8 cellular contexts compared by ENCODE assay signal in genomic region chr2:175167076-175167791, GRCh38. TPM values are rescaled to one million over a fixed set of nuclear protein-coding genes. Genes with fewer than 3 reads are reported as not detected.
DNase-seq lines count a peak whose midpoint lies in the region; ATAC-seq, FAIRE-seq and TF ChIP-seq lines count a peak whose summit lies in the region.

No MANE protein-coding gene starts in this region.

- no peak for TF ChIP-seq CTCF in A549 (IDR thresholded peaks at IDR 0.05)
- TF ChIP-seq CTCF in OCI-LY7 (conservative IDR thresholded peaks at IDR 0.05; ENCODE audit: low read length), result no peak
- no peak for TF ChIP-seq CTCF in breast epithelium (IDR thresholded peaks at IDR 0.05)

- 1% methylated on average over 32 of the region's 32 CpGs for WGBS in A549 (ENCODE audit: missing lambda C conversion rate)

- peaks cover 64% of the 10 kb centered on the region for H3K79me2 ChIP-seq in OCI-LY7 (ENCODE audit: insufficient read depth, low read depth, low read length)

- H3K4me3 ChIP-seq in A549 (peak overlapping the region; percentile 95), GM08714 (ENCODE audit: low read length) (peak overlapping the region; percentile 90), OCI-LY7 (ENCODE audit: low read depth, low read length, poor library complexity, severe bottlenecking) (peak overlapping the region; percentile 99), breast epithelium (peak overlapping the region; percentile 74 to 91 (median 82))

- H3K27ac ChIP-seq in A549 (peak overlapping the region; percentile 93 to 95), OCI-LY7 (ENCODE audit: low read depth, low read length, poor library complexity, severe bottlenecking) (peak overlapping the region; percentile 68), breast epithelium (peak overlapping the region; percentile 98), layer of hippocampus (ENCODE audit: low read depth, low read length) (peak overlapping the region; percentile 90)

- POLR2A ChIA-PET in A549 (lab: Yijun Ruan, JAX), result no interaction called here
- POLR2A ChIA-PET in OCI-LY7 (lab: Charles Lee), result interaction anchor here (0.6 to 2.3 kb wide), 5 partner anchors 10 to 26 kb away, joined by 3 to 12 read pairs (median 4); no protein-coding TSS in a partner anchor

- TF ChIP-seq RAD21 in A549 (conservative IDR thresholded peaks at IDR 0.05 in 1 of 2, IDR thresholded peaks at IDR 0.05 in 1 of 2), result no peak

- no TSS peak for BruUV-seq in OCI-LY7 (replicated peaks; lab: Mats Ljungman, UMichigan)

- no peaks in the 10 kb centered on the region for H3K9me3 ChIP-seq in A549
- H3K9me3 ChIP-seq in OCI-LY7 (ENCODE audit: low read length), result no peaks in the 10 kb centered on the region
- H3K9me3 ChIP-seq in breast epithelium, result no peaks in the 10 kb centered on the region

- peaks cover 13% of the 10 kb centered on the region; the same call in 1 of the 2 replicates for H4K20me1 ChIP-seq in OCI-LY7 (ENCODE audit: insufficient read depth, low read length)

- intact Hi-C loops in OCI-LY7 (cut with micrococcal nuclease; ENCODE audit: unreplicated experiment), result loop anchor here (5.0 kb wide), 1 partner anchor 55 kb away; no protein-coding TSS in a partner anchor
- intact Hi-C loops in breast epithelium (cut with DNase I; ENCODE audit: low total_unique reads), result no loop called here

- H2AFZ ChIP-seq in OCI-LY7 (ENCODE audit: low read length), result peak overlapping the region; percentile 91

- H3K27me3 ChIP-seq in breast epithelium (no peaks in the 10 kb centered on the region), layer of hippocampus (ENCODE audit: control insufficient read depth, insufficient read depth, low read length) (no peaks in the 10 kb centered on the region)

- H3K9me2 ChIP-seq in OCI-LY7 (ENCODE audit: insufficient read depth, low read length), result no peaks in the 10 kb centered on the region

- TF ChIP-seq POLR2A in A549 (IDR thresholded peaks at IDR 0.05; ENCODE audit: low read length) (no peak; the same call in 1 of the 2 replicates), breast epithelium (IDR thresholded peaks at IDR 0.05) (no peak)

- H3K4me2 ChIP-seq in A549, result peak overlapping the region; percentile 93
- H3K4me2 ChIP-seq in OCI-LY7 (ENCODE audit: low read length), result peak overlapping the region; percentile 81

- peaks cover 18% of the 10 kb centered on the region; the same call in 2 of the 3 replicates for H3K4me1 ChIP-seq in A549
- peaks cover 26% of the 10 kb centered on the region for H3K4me1 ChIP-seq in OCI-LY7 (ENCODE audit: insufficient read depth, low read length, poor library complexity, severe bottlenecking)
- peaks cover 0 to 13% of the 10 kb centered on the region in 2 donors for H3K4me1 ChIP-seq in breast epithelium

- TF ChIP-seq EP300 in A549 (IDR thresholded peaks at IDR 0.05), result no peak

- no peak for FAIRE-seq in A549 (lab: Jason Lieb, UNC)

- H3K36me3 ChIP-seq in OCI-LY7 (ENCODE audit: insufficient read depth, low read length), result peaks cover 23% of the 10 kb centered on the region
- H3K36me3 ChIP-seq in breast epithelium, result no peaks in the 10 kb centered on the region

- CTCF ChIA-PET in A549 (lab: Yijun Ruan, JAX) (no interaction called here), OCI-LY7 (lab: Charles Lee; ENCODE audit: unreplicated experiment) (no interaction called here)

- ATAC-seq in A549 (peak; percentile 27 to 30), HG03108 (IDR thresholded peaks at IDR 0.05; ENCODE audit: unreplicated experiment) (peak; percentile 0)
- peak; percentile 1 for ATAC-seq in stimulated activated naive CD8-positive, alpha-beta T cell treated with anti-CD3 and anti-CD28 coated beads, Interleukin-15, Interleukin-2, amounts not matched to agents 100 U/mL and 50 U/mL, for 24 hours

- peak; percentile 28 to 32 for DNase-seq in A549 (ENCODE audit: low read depth in 1 of 2, low spot score in 1 of 2)
- peak; percentile 23 for DNase-seq in OCI-LY7 (ENCODE audit: low spot score)
- peak in 1 of 2 donors; percentile 19 for DNase-seq in breast epithelium (ENCODE audit: low spot score in 2 of 2)
- DNase-seq in stimulated activated naive CD8-positive, alpha-beta T cell treated with anti-CD3 and anti-CD28 coated beads, Interleukin-15, Interleukin-2, amounts not matched to agents 100 U/mL and 50 U/mL, for 24 hours, result peak; percentile 41
- no peak for DNase-seq in KG1 (lab: John Stamatoyannopoulos, UW)

TF ChIP-seq in A549, 52 proteins besides CTCF, POLR2A, EP300 and RAD21:
- TF ChIP-seq JUN (IDR thresholded peaks at IDR 0.05), result peak in 1 of 2 experiments; percentile 49; a peak in 1 of 5 replicates
- TF ChIP-seq KDM5A (IDR thresholded peaks at IDR 0.05), result 0 out of 2 replicates have a peak, but pooled peaks have one; percentile 33
- TF ChIP-seq HMGXB4 (CRISPR knock-in tag; IDR thresholded peaks at IDR 0.05; ENCODE audit: borderline replicate concordance), result no peak

RNA-seq across cellular contexts. Expression of gene ATF2, which starts 0.8 kb away (rescaled TPM):
- 67.4 and 74.2 TPM in 2 replicates for polyA plus RNA-seq in A549 (2011; rRNA removed)
- 13.3 and 16.4 TPM in 2 replicates for polyA plus RNA-seq in A549 (2012; cell fraction: cytosol; rRNA removed)
- polyA plus RNA-seq in A549 (2012; cell fraction: nucleus; rRNA removed), result 7.8 and 8.3 TPM in 2 replicates
- polyA plus RNA-seq in A549 (2017; fragmentation: RNase III; extraction: RNeasy Plus Mini Kit Qiagen cat#74134 plus additional on column Dnase treatment), result 15.5 to 18.9 TPM (median 18.8 TPM) in 3 replicates
- polyA minus RNA-seq in A549 (2011; rRNA and poly(A)+ RNA removed), result 115 and 139 TPM in 2 replicates
- total RNA-seq in OCI-LY7 (2014; rRNA removed; shearing (Covaris generic)), result 22.3 and 22.7 TPM in 2 replicates
- total RNA-seq in OCI-LY7 (2022), result 40.8 and 43.3 TPM in 2 replicates
- 10 to 100 TPM; 57.0 to 71.7 (median 61.0) TPM for total RNA-seq in breast epithelium

RNA-seq across cellular contexts. Expression of gene ATP5MC3, which starts 14.3 kb away (rescaled TPM):
- polyA plus RNA-seq in A549 (2011; rRNA removed) (525 and 642 TPM in 2 replicates), A549 (2017; fragmentation: RNase III; extraction: RNeasy Plus Mini Kit Qiagen cat#74134 plus additional on column Dnase treatment) (414 to 458 TPM (median 437 TPM) in 3 replicates)
- 562 and 654 TPM in 2 replicates for polyA plus RNA-seq in A549 (2012; cell fraction: cytosol; rRNA removed)
- 228 and 283 TPM in 2 replicates for polyA plus RNA-seq in A549 (2012; cell fraction: nucleus; rRNA removed)
- polyA minus RNA-seq in A549 (2011; rRNA and poly(A)+ RNA removed), result 124 and 132 TPM in 2 replicates
- total RNA-seq in OCI-LY7 (2014; rRNA removed; shearing (Covaris generic)), result 149 and 161 TPM in 2 replicates
- total RNA-seq in OCI-LY7 (2022) (300 and 371 TPM in 2 replicates), breast epithelium (100 to 1,000 TPM; 112 to 125 (median 122) TPM)
